Comparison of ENCODE assay signal across 1 cellular context in the genomic region with DNA sequence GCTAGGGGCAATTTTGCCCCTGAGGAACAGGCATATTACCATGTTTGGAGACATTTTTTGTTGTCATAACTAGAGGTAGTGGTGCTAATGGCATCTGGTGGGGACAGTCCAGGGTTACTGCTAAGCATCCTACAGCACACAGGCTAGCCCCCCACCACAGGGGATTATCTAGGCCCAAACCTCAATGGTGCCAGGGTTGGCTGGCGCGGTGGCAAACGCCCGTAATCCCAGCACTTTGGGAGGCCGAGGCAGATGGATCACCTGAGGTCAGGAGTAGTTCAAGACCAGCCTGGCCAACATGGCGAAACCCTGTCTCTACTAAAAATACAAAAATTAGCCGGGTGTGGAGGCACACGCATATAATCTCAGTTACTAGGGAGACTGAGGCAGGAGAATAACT.
TF ChIP-seq lines count a peak whose summit lies in the region.

No MANE protein-coding gene starts in this region.

TF ChIP-seq in A549, 52 proteins besides CTCF, POLR2A, EP300 and RAD21 (continued from another document):
- TF ChIP-seq GATA3 (IDR thresholded peaks at IDR 0.05; ENCODE audit: borderline replicate concordance) (no peak), HOXB5 (CRISPR knock-in tag; IDR thresholded peaks at IDR 0.05) (no peak), RARB (CRISPR knock-in tag; IDR thresholded peaks at IDR 0.05) (no peak), CBX8 (IDR thresholded peaks at IDR 0.05) (no peak), CBX2 (IDR thresholded peaks at IDR 0.05; ENCODE audit: borderline replicate concordance, low read depth) (no peak), FOXS1 (CRISPR knock-in tag; IDR thresholded peaks at IDR 0.05) (no peak)
- TF ChIP-seq, protein P1, sequence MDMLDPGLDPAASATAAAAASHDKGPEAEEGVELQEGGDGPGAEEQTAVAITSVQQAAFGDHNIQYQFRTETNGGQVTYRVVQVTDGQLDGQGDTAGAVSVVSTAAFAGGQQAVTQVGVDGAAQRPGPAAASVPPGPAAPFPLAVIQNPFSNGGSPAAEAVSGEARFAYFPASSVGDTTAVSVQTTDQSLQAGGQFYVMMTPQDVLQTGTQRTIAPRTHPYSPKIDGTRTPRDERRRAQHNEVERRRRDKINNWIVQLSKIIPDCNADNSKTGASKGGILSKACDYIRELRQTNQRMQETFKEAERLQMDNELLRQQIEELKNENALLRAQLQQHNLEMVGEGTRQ (IDR thresholded peaks at IDR 0.05): no peak
